Comparison of ENCODE assay signal across 9 cellular contexts in the genomic region with DNA sequence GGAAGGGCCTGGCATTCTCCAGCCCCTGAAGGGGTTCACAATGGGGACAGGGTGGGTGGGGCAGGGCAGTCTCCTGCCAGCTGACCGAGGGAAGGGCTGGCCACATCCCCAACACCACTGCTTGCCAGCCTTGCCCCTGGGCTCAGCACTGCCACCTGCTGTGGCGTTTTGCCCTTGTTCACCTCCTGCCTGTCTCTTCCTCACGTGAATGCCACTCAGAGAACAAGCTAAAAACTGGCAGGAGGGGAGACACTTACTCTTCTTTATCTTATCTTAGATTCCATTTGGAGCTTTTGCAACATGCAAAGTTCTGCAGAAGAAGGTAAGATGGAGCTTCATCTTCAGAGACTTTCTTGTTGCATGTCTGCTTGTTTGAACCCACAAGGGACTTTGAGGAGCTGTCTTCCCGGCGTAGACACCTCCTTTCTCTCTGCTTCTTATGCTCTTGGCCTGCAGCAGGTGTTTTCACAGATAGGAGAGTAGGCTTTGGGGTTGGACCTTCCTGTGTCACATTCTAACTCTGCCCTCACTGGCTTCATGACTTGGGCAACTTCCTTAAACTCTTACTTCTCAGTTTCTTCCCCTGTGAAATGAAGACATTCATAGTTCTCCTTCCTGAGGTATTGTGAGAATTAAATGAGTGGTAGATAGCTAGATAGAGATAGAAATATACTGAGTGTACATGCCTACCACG. TPM values are rescaled to one million over a fixed set of nuclear protein-coding genes. Genes with fewer than 3 reads are reported as not detected.
DNase-seq lines count a peak whose midpoint lies in the region; ATAC-seq and TF ChIP-seq lines count a peak whose summit lies in the region.
"Had no signal": no experiment of that assay in that cellular context is flagged by ENCODE, and none has a peak within 500 bp of the region (broad histone marks: within the 10 kb centered on the region; RNA-seq: fewer than 3 reads in every experiment).

No MANE protein-coding gene starts in this region.

- H3K9ac ChIP-seq in BLaER1 treated with 17β-estradiol and CSF1 and Interleukin-3, amounts not matched to agents 10 nM and 100 nM: 0 out of 22 replicates have a peak overlapping the region, but pooled peaks of 1 of the 11 experiments have one; percentile 20

- POLR2A ChIA-PET in activated CD4-positive, alpha-beta T cell treated with anti-CD3 and anti-CD28 coated beads, Interleukin-2, amount 10 ng/mL, durations not matched to agents 7 days and 5 days (lab: Charles Lee): no interaction called here

- no peaks in the 10 kb centered on the region for H3K27me3 Mint-ChIP-seq in activated CD4-positive, alpha-beta T cell treated with anti-CD3 and anti-CD28 coated beads, Interleukin-2, amount 10 ng/mL, durations not matched to agents 7 days and 5 days

- no peak overlapping the region for H3K27ac Mint-ChIP-seq in activated CD4-positive, alpha-beta T cell treated with anti-CD3 and anti-CD28 coated beads, Interleukin-2, amount 10 ng/mL, durations not matched to agents 7 days and 5 days
- H3K27ac Mint-ChIP-seq: activated T-helper 2 cell treated with anti-CD3 and anti-CD28 coated beads, Interferon-gamma antibody, Interleukin-2, Interleukin-4, amounts not matched to agents 10 μg/mL and 5 μg/mL and 100 μg/mL, durations not matched to agents 14 hours and 24 hours and 36 hours had no signal

- no peaks in the 10 kb centered on the region for H3K27me3 ChIP-seq in BLaER1 treated with 17β-estradiol and CSF1 and Interleukin-3, amounts not matched to agents 10 nM and 100 nM

- peak overlapping the region in 7 of 11 experiments; percentile 18 to 51 (median 26); a peak in 8 of 22 replicates for H3K27ac ChIP-seq in BLaER1 treated with 17β-estradiol and CSF1 and Interleukin-3, amounts not matched to agents 10 nM and 100 nM

- ATAC-seq in left lobe of liver (peak; percentile 50), GM18909 (IDR thresholded peaks at IDR 0.05; ENCODE audit: poor library complexity, unreplicated experiment) (no peak)

- H3K9me3 Mint-ChIP-seq in activated CD4-positive, alpha-beta T cell treated with anti-CD3 and anti-CD28 coated beads, Interleukin-2, amount 10 ng/mL, durations not matched to agents 7 days and 5 days: no peaks in the 10 kb centered on the region
- H3K9me3 Mint-ChIP-seq: activated T-helper 2 cell treated with anti-CD3 and anti-CD28 coated beads, Interferon-gamma antibody, Interleukin-2, Interleukin-4, amounts not matched to agents 10 μg/mL and 5 μg/mL and 100 μg/mL, durations not matched to agents 14 hours and 24 hours and 36 hours had no signal

- peaks cover 5 to 7% (median 6%) of the 10 kb centered on the region in 11 experiments for H4K20me1 ChIP-seq in BLaER1 treated with 17β-estradiol and CSF1 and Interleukin-3, amounts not matched to agents 10 nM and 100 nM

- peaks cover 13% of the 10 kb centered on the region for H3K4me1 Mint-ChIP-seq in activated CD4-positive, alpha-beta T cell treated with anti-CD3 and anti-CD28 coated beads, Interleukin-2, amount 10 ng/mL, durations not matched to agents 7 days and 5 days

- H3K4me1 ChIP-seq in BLaER1 treated with 17β-estradiol and CSF1 and Interleukin-3, amounts not matched to agents 10 nM and 100 nM: peaks cover 10 to 51% (median 25%) of the 10 kb centered on the region in 10 experiments

- CTCF ChIA-PET in activated CD4-positive, alpha-beta T cell treated with anti-CD3 and anti-CD28 coated beads, Interleukin-2, amount 10 ng/mL, durations not matched to agents 7 days and 5 days (lab: Charles Lee): interaction anchor here (0.6 to 1.6 kb wide), 11 partner anchors 10 to 450 kb away, joined by 3 to 5 read pairs (median 3); a partner anchor contains a TSS

- no peak overlapping the region for H3K4me3 ChIP-seq in BLaER1 treated with 17β-estradiol and CSF1 and Interleukin-3, amounts not matched to agents 10 nM and 100 nM
- no peak overlapping the region for H3K4me3 ChIP-seq in HFF-Myc (replicated peaks; ENCODE audit: low read depth, low read length)

- peaks cover 17 to 48% (median 32%) of the 10 kb centered on the region in 11 experiments for H3K36me3 ChIP-seq in BLaER1 treated with 17β-estradiol and CSF1 and Interleukin-3, amounts not matched to agents 10 nM and 100 nM

- H3K9me3 ChIP-seq in BLaER1 treated with 17β-estradiol and CSF1 and Interleukin-3, amounts not matched to agents 10 nM and 100 nM (replicated peaks in 1 of 11): no peaks in the 10 kb centered on the region

- DNase-seq in HFF-Myc (ENCODE audit: extremely low read depth, low read depth) (no peak), left lobe of liver (ENCODE audit: low spot score) (peak; percentile 69), midbrain (lab: John Stamatoyannopoulos, UW) (no peak), NCI-H2081 treated with DMSO at 0.1 percent for 48 hours (lab: John Stamatoyannopoulos, UW) (no peak), cortex of kidney (lab: John Stamatoyannopoulos, UW) (no peak)
- peak; percentile 36 for DNase-seq in activated CD4-positive, alpha-beta T cell treated with anti-CD3 and anti-CD28 coated beads, Interleukin-2, amount 10 ng/mL, durations not matched to agents 7 days and 5 days

- H3K36me3 Mint-ChIP-seq in activated CD4-positive, alpha-beta T cell treated with anti-CD3 and anti-CD28 coated beads, Interleukin-2, amount 10 ng/mL, durations not matched to agents 7 days and 5 days (ENCODE audit: low read depth): peaks cover 7% of the 10 kb centered on the region

- H3K4me3 Mint-ChIP-seq in activated CD4-positive, alpha-beta T cell treated with anti-CD3 and anti-CD28 coated beads, Interleukin-2, amount 10 ng/mL, durations not matched to agents 7 days and 5 days: no peak overlapping the region

- TF ChIP-seq CTCF in HFF-Myc (IDR thresholded peaks at IDR 0.05; ENCODE audit: low read depth, low read length, missing control alignments): peak; percentile 23

- H3K4me2 ChIP-seq in BLaER1 treated with 17β-estradiol and CSF1 and Interleukin-3, amounts not matched to agents 10 nM and 100 nM: peak overlapping the region in 10 of 11 experiments; percentile 9 to 75 (median 56); a peak in 15 of 22 replicates

RNA-seq across cellular contexts. Expression of a gene that starts 4.1 kb away (rescaled TPM):
- total RNA-seq in activated CD4-positive, alpha-beta T cell treated with anti-CD3 and anti-CD28 coated beads, Interleukin-2, amount 10 ng/mL, durations not matched to agents 7 days and 5 days: 10 to 100 TPM; 13.3 to 13.6 TPM
- 10.9 TPM for total RNA-seq in left lobe of liver

RNA-seq across cellular contexts. Expression of a gene that starts 4.2 kb away (rescaled TPM):
- 1,000 to 10,000 TPM; 1,186 to 1,386 TPM for total RNA-seq in activated CD4-positive, alpha-beta T cell treated with anti-CD3 and anti-CD28 coated beads, Interleukin-2, amount 10 ng/mL, durations not matched to agents 7 days and 5 days
- total RNA-seq in left lobe of liver: 307 TPM

RNA-seq across cellular contexts. Expression of a gene that starts 31.3 kb away (rescaled TPM):
- 10 to 100 TPM; 13.1 to 13.2 TPM for total RNA-seq in activated CD4-positive, alpha-beta T cell treated with anti-CD3 and anti-CD28 coated beads, Interleukin-2, amount 10 ng/mL, durations not matched to agents 7 days and 5 days
- total RNA-seq in left lobe of liver: 4.2 TPM

RNA-seq across cellular contexts. Expression of a gene that starts 58.5 kb away (rescaled TPM):
- total RNA-seq in activated CD4-positive, alpha-beta T cell treated with anti-CD3 and anti-CD28 coated beads, Interleukin-2, amount 10 ng/mL, durations not matched to agents 7 days and 5 days: 1 to 10 TPM; 4.3 to 4.6 TPM
- total RNA-seq in left lobe of liver: 26.3 TPM

Comparison
In these comparisons a context has a peak if more than half of its experiments do, and no peak if none do; other contexts are left out.
1. DNase-seq: peak in activated CD4-positive, alpha-beta T cell treated with anti-CD3 and anti-CD28 coated beads, Interleukin-2, amount 10 ng/mL, durations not matched to agents 7 days and 5 days (single experiment) and left lobe of liver (single experiment); none in HFF-Myc (single experiment), midbrain (single experiment), NCI-H2081 treated with DMSO at 0.1 percent for 48 hours (single experiment) and cortex of kidney (single experiment).